ENCODE assay signal across 2 cellular contexts in the genomic region with DNA sequence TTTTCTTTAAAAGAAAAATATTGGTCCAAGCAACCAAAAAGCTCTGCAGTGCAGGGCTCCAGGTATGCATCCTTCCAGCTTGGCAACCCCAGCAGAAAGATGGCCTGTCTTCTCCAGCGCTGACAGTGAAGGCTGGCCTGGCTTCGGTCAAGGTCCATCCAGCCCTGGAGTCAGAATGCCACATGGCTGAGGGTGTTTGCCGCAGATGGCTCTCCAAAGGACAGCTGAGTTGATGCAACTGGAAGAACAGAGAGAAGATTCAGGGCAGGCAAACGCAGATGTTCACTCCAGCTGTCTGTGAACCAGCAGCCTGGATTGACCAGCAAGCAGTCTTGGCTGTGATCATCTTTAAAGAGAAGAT.
A peak's percentile ranks its signal among the peaks of the same experiment; 100 is the strongest.
TF ChIP-seq lines count a peak whose summit lies in the region.

No MANE protein-coding gene starts in this region.

TF ChIP-seq in GM23338, 12 proteins besides CTCF, POLR2A, EP300 and RAD21:
- no peak for TF ChIP-seq ZNF462 (CRISPR knock-in tag; IDR thresholded peaks at IDR 0.05)
- no peak for TF ChIP-seq EZH2 (IDR thresholded peaks at IDR 0.05; ENCODE audit: low read depth, unreplicated experiment)
- no peak for TF ChIP-seq EZH2phosphoT487 (IDR thresholded peaks at IDR 0.05; ENCODE audit: unreplicated experiment)
- no peak for TF ChIP-seq CREB1 (CRISPR knock-in tag; IDR thresholded peaks at IDR 0.05; ENCODE audit: low read depth)
- TF ChIP-seq, protein P1, sequence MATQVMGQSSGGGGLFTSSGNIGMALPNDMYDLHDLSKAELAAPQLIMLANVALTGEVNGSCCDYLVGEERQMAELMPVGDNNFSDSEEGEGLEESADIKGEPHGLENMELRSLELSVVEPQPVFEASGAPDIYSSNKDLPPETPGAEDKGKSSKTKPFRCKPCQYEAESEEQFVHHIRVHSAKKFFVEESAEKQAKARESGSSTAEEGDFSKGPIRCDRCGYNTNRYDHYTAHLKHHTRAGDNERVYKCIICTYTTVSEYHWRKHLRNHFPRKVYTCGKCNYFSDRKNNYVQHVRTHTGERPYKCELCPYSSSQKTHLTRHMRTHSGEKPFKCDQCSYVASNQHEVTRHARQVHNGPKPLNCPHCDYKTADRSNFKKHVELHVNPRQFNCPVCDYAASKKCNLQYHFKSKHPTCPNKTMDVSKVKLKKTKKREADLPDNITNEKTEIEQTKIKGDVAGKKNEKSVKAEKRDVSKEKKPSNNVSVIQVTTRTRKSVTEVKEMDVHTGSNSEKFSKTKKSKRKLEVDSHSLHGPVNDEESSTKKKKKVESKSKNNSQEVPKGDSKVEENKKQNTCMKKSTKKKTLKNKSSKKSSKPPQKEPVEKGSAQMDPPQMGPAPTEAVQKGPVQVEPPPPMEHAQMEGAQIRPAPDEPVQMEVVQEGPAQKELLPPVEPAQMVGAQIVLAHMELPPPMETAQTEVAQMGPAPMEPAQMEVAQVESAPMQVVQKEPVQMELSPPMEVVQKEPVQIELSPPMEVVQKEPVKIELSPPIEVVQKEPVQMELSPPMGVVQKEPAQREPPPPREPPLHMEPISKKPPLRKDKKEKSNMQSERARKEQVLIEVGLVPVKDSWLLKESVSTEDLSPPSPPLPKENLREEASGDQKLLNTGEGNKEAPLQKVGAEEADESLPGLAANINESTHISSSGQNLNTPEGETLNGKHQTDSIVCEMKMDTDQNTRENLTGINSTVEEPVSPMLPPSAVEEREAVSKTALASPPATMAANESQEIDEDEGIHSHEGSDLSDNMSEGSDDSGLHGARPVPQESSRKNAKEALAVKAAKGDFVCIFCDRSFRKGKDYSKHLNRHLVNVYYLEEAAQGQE (IDR thresholded peaks at IDR 0.05; ENCODE audit: unreplicated experiment): no peak
- TF ChIP-seq NANOG (IDR thresholded peaks at IDR 0.05; ENCODE audit: borderline replicate concordance): no peak
- TF ChIP-seq JUNB (IDR thresholded peaks at IDR 0.05; ENCODE audit: unreplicated experiment): no peak
- TF ChIP-seq STAT1 (IDR thresholded peaks at IDR 0.05; ENCODE audit: unreplicated experiment): no peak
- no peak for TF ChIP-seq ZNF331 (CRISPR knock-in tag; IDR thresholded peaks at IDR 0.05; ENCODE audit: low read depth)
- no peak for TF ChIP-seq POLR2AphosphoS5 (IDR thresholded peaks at IDR 0.05; ENCODE audit: low read depth)
- TF ChIP-seq ZNF114 (CRISPR knock-in tag; IDR thresholded peaks at IDR 0.05): no peak

TF ChIP-seq in GM12878, 131 proteins besides CTCF, POLR2A, EP300 and RAD21 (continued from another document):
- TF ChIP-seq ZBTB11 (CRISPR knock-in tag; IDR thresholded peaks at IDR 0.05) (no peak), ZNF207 (IDR thresholded peaks at IDR 0.05; ENCODE audit: borderline replicate concordance) (no peak), DPF2 (IDR thresholded peaks at IDR 0.05) (0 out of 2 replicates have a peak, but pooled peaks have one; percentile 3), SIN3A (IDR thresholded peaks at IDR 0.05; ENCODE audit: low read depth, low read length) (no peak)
- TF ChIP-seq, protein P2, sequence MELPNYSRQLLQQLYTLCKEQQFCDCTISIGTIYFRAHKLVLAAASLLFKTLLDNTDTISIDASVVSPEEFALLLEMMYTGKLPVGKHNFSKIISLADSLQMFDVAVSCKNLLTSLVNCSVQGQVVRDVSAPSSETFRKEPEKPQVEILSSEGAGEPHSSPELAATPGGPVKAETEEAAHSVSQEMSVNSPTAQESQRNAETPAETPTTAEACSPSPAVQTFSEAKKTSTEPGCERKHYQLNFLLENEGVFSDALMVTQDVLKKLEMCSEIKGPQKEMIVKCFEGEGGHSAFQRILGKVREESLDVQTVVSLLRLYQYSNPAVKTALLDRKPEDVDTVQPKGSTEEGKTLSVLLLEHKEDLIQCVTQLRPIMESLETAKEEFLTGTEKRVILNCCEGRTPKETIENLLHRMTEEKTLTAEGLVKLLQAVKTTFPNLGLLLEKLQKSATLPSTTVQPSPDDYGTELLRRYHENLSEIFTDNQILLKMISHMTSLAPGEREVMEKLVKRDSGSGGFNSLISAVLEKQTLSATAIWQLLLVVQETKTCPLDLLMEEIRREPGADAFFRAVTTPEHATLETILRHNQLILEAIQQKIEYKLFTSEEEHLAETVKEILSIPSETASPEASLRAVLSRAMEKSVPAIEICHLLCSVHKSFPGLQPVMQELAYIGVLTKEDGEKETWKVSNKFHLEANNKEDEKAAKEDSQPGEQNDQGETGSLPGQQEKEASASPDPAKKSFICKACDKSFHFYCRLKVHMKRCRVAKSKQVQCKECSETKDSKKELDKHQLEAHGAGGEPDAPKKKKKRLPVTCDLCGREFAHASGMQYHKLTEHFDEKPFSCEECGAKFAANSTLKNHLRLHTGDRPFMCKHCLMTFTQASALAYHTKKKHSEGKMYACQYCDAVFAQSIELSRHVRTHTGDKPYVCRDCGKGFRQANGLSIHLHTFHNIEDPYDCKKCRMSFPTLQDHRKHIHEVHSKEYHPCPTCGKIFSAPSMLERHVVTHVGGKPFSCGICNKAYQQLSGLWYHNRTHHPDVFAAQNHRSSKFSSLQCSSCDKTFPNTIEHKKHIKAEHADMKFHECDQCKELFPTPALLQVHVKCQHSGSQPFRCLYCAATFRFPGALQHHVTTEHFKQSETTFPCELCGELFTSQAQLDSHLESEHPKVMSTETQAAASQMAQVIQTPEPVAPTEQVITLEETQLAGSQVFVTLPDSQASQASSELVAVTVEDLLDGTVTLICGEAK (IDR thresholded peaks at IDR 0.05; ENCODE audit: borderline replicate concordance): no peak
TF ChIP-seq in GM12878: peak in this region for 1.
